In genomic region chr19:39434123-39435076, GRCh38 we compare ENCODE assay signal across 8 cellular contexts. TPM values are rescaled to one million over a fixed set of nuclear protein-coding genes. Genes with fewer than 3 reads are reported as not detected.
DNase-seq lines count a peak whose midpoint lies in the region; ATAC-seq lines count a peak whose summit lies in the region.

No MANE protein-coding gene starts in this region.

- H3K4me1 ChIP-seq in stomach smooth muscle (ENCODE audit: control insufficient read depth, insufficient read depth, low read length) = peaks cover 34% of the 10 kb centered on the region

- peak overlapping the region; percentile 98 for H3K27ac Mint-ChIP-seq in T-helper 2 cell treated with Interferon-gamma antibody and Interleukin-4, amounts not matched to agents 5 μg/mL and 100 μg/mL, for 36 hours
- H3K27ac Mint-ChIP-seq in activated T-helper 17 cell treated with anti-CD3 and anti-CD28 coated beads, Interleukin-2, amount 50 U/mL, for 72 hours = peak overlapping the region; percentile 100
- peak overlapping the region; percentile 67 to 97 (median 83) for H3K27ac Mint-ChIP-seq in immature natural killer cell

- H3K27ac ChIP-seq in stomach smooth muscle (ENCODE audit: low read length) = no peak overlapping the region

- H3K36me3 Mint-ChIP-seq in T-helper 2 cell treated with Interferon-gamma antibody and Interleukin-4, amounts not matched to agents 5 μg/mL and 100 μg/mL, for 36 hours (ENCODE audit: low read depth) = peaks cover 37% of the 10 kb centered on the region
- peaks cover 61% of the 10 kb centered on the region for H3K36me3 Mint-ChIP-seq in activated T-helper 17 cell treated with anti-CD3 and anti-CD28 coated beads, Interleukin-2, amount 50 U/mL, for 72 hours (ENCODE audit: low read depth)
- H3K36me3 Mint-ChIP-seq in immature natural killer cell = peaks cover 6 to 24% (median 14%) of the 10 kb centered on the region in 3 donors

- peak overlapping the region; percentile 96 for H3K4me3 Mint-ChIP-seq in T-helper 2 cell treated with Interferon-gamma antibody and Interleukin-4, amounts not matched to agents 5 μg/mL and 100 μg/mL, for 36 hours
- H3K4me3 Mint-ChIP-seq in activated T-helper 17 cell treated with anti-CD3 and anti-CD28 coated beads, Interleukin-2, amount 50 U/mL, for 72 hours = peak overlapping the region; percentile 100
- peak overlapping the region; percentile 54 to 99 (median 93) for H3K4me3 Mint-ChIP-seq in immature natural killer cell

- H3K4me3 ChIP-seq in stomach smooth muscle (ENCODE audit: low read length in 2 of 2) = peak overlapping the region; percentile 98 to 99

- H3K9ac ChIP-seq in stomach smooth muscle (ENCODE audit: low read length in 2 of 2) = peak overlapping the region; percentile 42 to 99

- H3K27me3 Mint-ChIP-seq in T-helper 2 cell treated with Interferon-gamma antibody and Interleukin-4, amounts not matched to agents 5 μg/mL and 100 μg/mL, for 36 hours (ENCODE audit: low read depth) = no peaks in the 10 kb centered on the region
- H3K27me3 Mint-ChIP-seq in activated T-helper 17 cell treated with anti-CD3 and anti-CD28 coated beads, Interleukin-2, amount 50 U/mL, for 72 hours = no peaks in the 10 kb centered on the region
- peaks cover 16 to 21% (median 17%) of the 10 kb centered on the region in 3 donors for H3K27me3 Mint-ChIP-seq in immature natural killer cell (ENCODE audit: low read depth in 3 of 3)

- no peak for DNase-seq in T-helper 2 cell treated with Interferon-gamma antibody and Interleukin-4, amounts not matched to agents 5 μg/mL and 100 μg/mL, for 36 hours (ENCODE audit: low spot score)
- DNase-seq in T-helper 2 cell (no peak), immature natural killer cell (no peak), DMS53 treated with DMSO at 0.1 percent for 48 hours (lab: John Stamatoyannopoulos, UW; ENCODE audit: unreplicated experiment) (no peak), AG08396 (ENCODE audit: low spot score) (no peak)

- no peak for ATAC-seq in activated T-helper 17 cell treated with anti-CD3 and anti-CD28 coated beads, Interleukin-2, amount 50 U/mL, for 72 hours (replicated peaks)
- no peak for ATAC-seq in GM21717 (IDR thresholded peaks at IDR 0.05; ENCODE audit: unreplicated experiment)

- no peaks in the 10 kb centered on the region for H3K9me3 Mint-ChIP-seq in T-helper 2 cell treated with Interferon-gamma antibody and Interleukin-4, amounts not matched to agents 5 μg/mL and 100 μg/mL, for 36 hours
- H3K9me3 Mint-ChIP-seq in activated T-helper 17 cell treated with anti-CD3 and anti-CD28 coated beads, Interleukin-2, amount 50 U/mL, for 72 hours = no peaks in the 10 kb centered on the region
- no peaks in the 10 kb centered on the region for H3K9me3 Mint-ChIP-seq in immature natural killer cell

- peaks cover 37% of the 10 kb centered on the region for H3K4me1 Mint-ChIP-seq in T-helper 2 cell treated with Interferon-gamma antibody and Interleukin-4, amounts not matched to agents 5 μg/mL and 100 μg/mL, for 36 hours (ENCODE audit: low read depth)
- H3K4me1 Mint-ChIP-seq in activated T-helper 17 cell treated with anti-CD3 and anti-CD28 coated beads, Interleukin-2, amount 50 U/mL, for 72 hours = peaks cover 36% of the 10 kb centered on the region
- peaks cover 35 to 43% of the 10 kb centered on the region in 2 donors for H3K4me1 Mint-ChIP-seq in immature natural killer cell

- no peaks in the 10 kb centered on the region for H3K9me3 ChIP-seq in stomach smooth muscle (ENCODE audit: control insufficient read depth in 2 of 2, low read length in 2 of 2)

- peaks cover 24 to 28% of the 10 kb centered on the region in 2 donors for H3K36me3 ChIP-seq in stomach smooth muscle (ENCODE audit: control insufficient read depth in 2 of 2, insufficient read depth in 2 of 2, low read length in 2 of 2)

- H3K27me3 ChIP-seq in stomach smooth muscle (ENCODE audit: control insufficient read depth in 1 of 2, insufficient read depth in 2 of 2, low read length in 2 of 2) = peaks cover 3 to 4% of the 10 kb centered on the region in 2 donors

RNA-seq across cellular contexts. Expression of gene RPS16, which starts 1.3 kb away (rescaled TPM):
- total RNA-seq in activated T-helper 17 cell treated with anti-CD3 and anti-CD28 coated beads, Interleukin-2, amount 50 U/mL, for 72 hours = 1,000 to 10,000 TPM; 2,984 to 3,090 TPM
- 1,000 to 10,000 TPM in 1 of 3 donors, 100 to 1,000 TPM in 2; 733 to 1,627 (median 903) TPM for polyA plus RNA-seq in immature natural killer cell

RNA-seq across cellular contexts. Expression of gene SUPT5H, which starts 11.0 kb away (rescaled TPM):
- total RNA-seq in activated T-helper 17 cell treated with anti-CD3 and anti-CD28 coated beads, Interleukin-2, amount 50 U/mL, for 72 hours = 100 to 1,000 TPM; 182 to 239 TPM
- 100 to 1,000 TPM in 1 of 3 donors, 10 to 100 TPM in 2; 30.5 to 114 (median 67.0) TPM for polyA plus RNA-seq in immature natural killer cell

RNA-seq across cellular contexts. Expression of gene PLEKHG2, which starts 21.9 kb away (rescaled TPM):
- 10 to 100 TPM; 51.2 to 69.4 TPM for total RNA-seq in activated T-helper 17 cell treated with anti-CD3 and anti-CD28 coated beads, Interleukin-2, amount 50 U/mL, for 72 hours
- polyA plus RNA-seq in immature natural killer cell = 1 to 10 TPM in 2 of 3 donors, not detected in 1; 3.7 to 4.3 TPM

RNA-seq across cellular contexts. Expression of gene ZFP36, which starts 27.8 kb away (rescaled TPM):
- 100 to 1,000 TPM in 1 of 2 donors, 10 to 100 TPM in 1; 67.4 to 265 TPM for total RNA-seq in activated T-helper 17 cell treated with anti-CD3 and anti-CD28 coated beads, Interleukin-2, amount 50 U/mL, for 72 hours
- 100 to 1,000 TPM; 305 to 745 (median 318) TPM for polyA plus RNA-seq in immature natural killer cell

RNA-seq across cellular contexts. Expression of gene MED29, which starts 43.2 kb away (rescaled TPM):
- 10 to 100 TPM; 24.6 to 27.7 TPM for total RNA-seq in activated T-helper 17 cell treated with anti-CD3 and anti-CD28 coated beads, Interleukin-2, amount 50 U/mL, for 72 hours
- 10 to 100 TPM; 41.6 to 64.7 (median 41.8) TPM for polyA plus RNA-seq in immature natural killer cell
